Comparison of ENCODE assay signal across 8 cellular contexts in the genomic region with DNA sequence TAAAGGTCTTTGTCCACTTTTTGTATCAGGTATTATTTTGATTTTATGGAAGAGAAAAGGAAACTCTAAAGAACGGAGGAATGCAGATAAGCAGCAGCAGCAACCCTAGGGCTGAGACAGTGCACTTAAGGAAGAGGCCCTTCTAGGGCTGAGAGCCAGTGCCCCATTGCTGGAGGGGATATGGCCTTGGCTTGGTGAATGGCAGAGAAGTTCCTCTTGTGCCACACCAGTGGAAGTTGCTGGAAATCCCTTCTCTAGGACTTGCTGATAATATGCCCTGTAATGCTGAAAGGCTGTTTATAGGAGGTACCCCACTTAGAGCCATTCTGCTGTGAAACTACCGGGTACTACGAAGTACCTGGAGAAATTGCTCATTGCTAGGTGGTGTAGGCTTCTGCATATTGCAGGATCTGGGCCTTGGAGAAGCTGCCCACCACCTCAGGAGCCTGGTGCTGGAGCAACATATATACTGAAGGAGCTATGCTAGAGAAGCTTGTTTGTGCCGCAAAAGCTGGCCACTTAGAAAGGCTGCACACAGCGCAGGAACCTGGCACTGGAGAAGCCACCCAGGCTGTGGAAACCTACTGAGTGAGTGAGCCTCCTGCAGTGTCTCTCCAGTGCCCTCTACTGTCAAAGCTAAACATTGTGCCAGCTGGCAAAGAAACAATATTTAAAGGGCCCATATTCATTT. TPM values are rescaled to one million over a fixed set of nuclear protein-coding genes. Genes with fewer than 3 reads are reported as not detected.
DNase-seq lines count a peak whose midpoint lies in the region; ATAC-seq and TF ChIP-seq lines count a peak whose summit lies in the region.

No MANE protein-coding gene starts in this region.

- no peak overlapping the region for H3K4me3 Mint-ChIP-seq in Calu3 (ENCODE audit: low read depth, unreplicated experiment)
- no peak overlapping the region for H3K4me3 Mint-ChIP-seq in natural killer cell treated with Interleukin-12 subunit alpha and Interleukin-12 subunit beta and Interleukin-15 and Interleukin-18, amount 100 ng/mL, for 72 hours

- TF ChIP-seq CTCF in Calu3 (IDR thresholded peaks at IDR 0.05; ENCODE audit: unreplicated experiment) (peak; percentile 87), GM20000 (IDR thresholded peaks at IDR 0.05; ENCODE audit: extremely low read depth, missing control alignments) (peak; percentile 85), epithelial cell of esophagus (IDR thresholded peaks at IDR 0.05; ENCODE audit: insufficient read depth, low read depth, low read length, missing control alignments) (peak; percentile 96)

- H3K27ac Mint-ChIP-seq in Calu3 (ENCODE audit: unreplicated experiment), result no peak overlapping the region
- no peak overlapping the region for H3K27ac Mint-ChIP-seq in natural killer cell treated with Interleukin-12 subunit alpha and Interleukin-12 subunit beta and Interleukin-15 and Interleukin-18, amount 100 ng/mL, for 72 hours

- CTCF ChIA-PET in Calu3 (lab: Charles Lee), result interaction anchor here (0.6 to 1.9 kb wide), 10 partner anchors 10 to 381 kb away, joined by 3 to 10 read pairs (median 4); a partner anchor contains a TSS

- peaks cover 1% of the 10 kb centered on the region for H3K36me3 Mint-ChIP-seq in Calu3 (ENCODE audit: insufficient read depth, unreplicated experiment)
- no peaks in the 10 kb centered on the region for H3K36me3 Mint-ChIP-seq in natural killer cell treated with Interleukin-12 subunit alpha and Interleukin-12 subunit beta and Interleukin-15 and Interleukin-18, amount 100 ng/mL, for 72 hours

- ATAC-seq in natural killer cell treated with Interleukin-12 subunit alpha and Interleukin-12 subunit beta and Interleukin-15 and Interleukin-18, amount 100 ng/mL, for 72 hours, result peak; percentile 82 to 89

- no peaks in the 10 kb centered on the region for H3K27me3 Mint-ChIP-seq in Calu3 (ENCODE audit: unreplicated experiment)
- H3K27me3 Mint-ChIP-seq in natural killer cell treated with Interleukin-12 subunit alpha and Interleukin-12 subunit beta and Interleukin-15 and Interleukin-18, amount 100 ng/mL, for 72 hours, result no peaks in the 10 kb centered on the region

- H3K4me1 Mint-ChIP-seq in Calu3 (ENCODE audit: low read depth, unreplicated experiment), result no peaks in the 10 kb centered on the region
- H3K4me1 Mint-ChIP-seq in natural killer cell treated with Interleukin-12 subunit alpha and Interleukin-12 subunit beta and Interleukin-15 and Interleukin-18, amount 100 ng/mL, for 72 hours (ENCODE audit: low read depth in 2 of 2), result no peaks in the 10 kb centered on the region

- DNase-seq in Calu3 (peak; percentile 72), GM20000 (ENCODE audit: low spot score) (peak; percentile 67), HT-29 (ENCODE audit: low spot score) (peak; percentile 80), NOMO-1 treated with dmso at 0.1 percent for 144 hours (lab: John Stamatoyannopoulos, UW; ENCODE audit: unreplicated experiment) (peak; percentile 23), epithelial cell of esophagus (ENCODE audit: low read depth) (peak; percentile 79), superior temporal gyrus (ENCODE audit: extremely low spot score) (peak; percentile 91)
- DNase-seq in activated CD8-positive, alpha-beta memory T cell treated with anti-CD3 and anti-CD28 coated beads, Interleukin-2, amount 50 U/mL, for 24 hours (ENCODE audit: extremely low read depth), result peak; percentile 25
- peak; percentile 64 for DNase-seq in natural killer cell treated with Interleukin-12 subunit alpha and Interleukin-12 subunit beta and Interleukin-15 and Interleukin-18, amount 100 ng/mL, for 72 hours (ENCODE audit: low spot score)

- no peak overlapping the region for H3K4me3 ChIP-seq in epithelial cell of esophagus (ENCODE audit: low read length)

- BruUV-seq in Calu3 (replicated peaks; lab: Mats Ljungman, UMichigan), result no TSS peak

- H3K9me3 Mint-ChIP-seq in Calu3 (ENCODE audit: low read depth, unreplicated experiment), result no peaks in the 10 kb centered on the region
- H3K9me3 Mint-ChIP-seq in natural killer cell treated with Interleukin-12 subunit alpha and Interleukin-12 subunit beta and Interleukin-15 and Interleukin-18, amount 100 ng/mL, for 72 hours, result no peaks in the 10 kb centered on the region

- intact Hi-C loops in Calu3 (cut with micrococcal nuclease; ENCODE audit: unreplicated experiment), result loop anchor here (1.0 to 2.0 kb wide), 2 partner anchors 186 to 380 kb away; no protein-coding TSS in a partner anchor

RNA-seq across cellular contexts. Expression of a gene that starts 9.6 kb away (rescaled TPM):
- 18.8 and 21.1 TPM in 2 replicates for total RNA-seq in Calu3 (2022)
- 5.9 and 9.0 TPM in 2 replicates for total RNA-seq in HT-29 (2014; rRNA removed; shearing (Covaris generic))
- total RNA-seq in natural killer cell treated with Interleukin-12 subunit alpha and Interleukin-12 subunit beta and Interleukin-15 and Interleukin-18, amount 100 ng/mL, for 72 hours, result 1 to 10 TPM; 4.7 to 4.9 TPM

Comparison
In these comparisons a context has a peak if more than half of its experiments do, and no peak if none do; other contexts are left out.
1. DNase-seq: peak in every context shown above with its lines; median percentile 91 in superior temporal gyrus; 80 in HT-29; 79 in epithelial cell of esophagus; 72 in Calu3; 67 in GM20000; 64 in natural killer cell treated with Interleukin-12 subunit alpha and Interleukin-12 subunit beta and Interleukin-15 and Interleukin-18, amount 100 ng/mL, for 72 hours; 25 in activated CD8-positive, alpha-beta memory T cell treated with anti-CD3 and anti-CD28 coated beads, Interleukin-2, amount 50 U/mL, for 24 hours; 23 in NOMO-1 treated with dmso at 0.1 percent for 144 hours.